1 cellular context compared by ENCODE assay signal in the genomic region with DNA sequence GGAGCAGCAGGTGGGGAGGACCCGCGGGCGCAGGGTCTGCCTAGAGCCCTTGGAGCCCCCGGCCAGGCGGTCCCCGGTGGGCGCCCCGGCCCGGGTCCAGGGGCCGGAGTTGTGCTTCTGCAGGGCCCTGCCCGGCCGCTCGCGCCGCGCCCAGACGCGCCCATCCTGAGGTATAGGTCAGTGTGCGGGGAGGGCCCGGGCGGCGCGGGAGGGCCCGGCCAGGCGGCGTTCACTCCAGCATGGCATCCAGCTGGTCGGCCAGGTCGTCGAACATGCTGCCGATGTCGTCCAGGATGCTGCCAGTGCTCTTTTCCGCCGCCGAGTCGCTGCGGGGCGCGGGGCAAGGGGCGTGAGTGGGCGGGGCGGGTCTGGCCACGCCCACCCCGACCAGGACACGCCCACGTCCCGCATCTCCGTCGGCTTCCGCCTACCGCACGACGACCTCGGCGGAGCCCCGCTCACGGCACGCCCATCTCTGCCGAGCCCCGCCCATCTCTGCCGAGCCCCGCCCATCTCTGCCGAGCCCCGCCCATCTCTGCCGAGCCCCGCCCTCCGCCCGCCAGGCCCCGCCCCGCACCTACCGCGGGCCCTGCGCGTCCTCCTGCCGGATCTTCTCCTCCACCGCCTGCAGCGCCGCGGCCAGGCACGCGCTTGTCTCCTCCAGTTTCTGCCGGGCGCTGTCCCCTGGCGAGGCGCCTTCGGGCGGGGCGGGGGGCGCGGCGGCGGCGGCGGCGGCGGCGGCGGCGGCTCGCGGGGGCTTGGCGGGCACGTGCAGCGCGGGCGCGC.
A peak's percentile ranks its signal among the peaks of the same experiment; 100 is the strongest.
TF ChIP-seq lines count a peak whose summit lies in the region.

No MANE protein-coding gene starts in this region.

TF ChIP-seq in K562, 482 proteins besides CTCF, POLR2A, EP300 and RAD21 (continued from another document and continues in another):
- TF ChIP-seq, protein P1, sequence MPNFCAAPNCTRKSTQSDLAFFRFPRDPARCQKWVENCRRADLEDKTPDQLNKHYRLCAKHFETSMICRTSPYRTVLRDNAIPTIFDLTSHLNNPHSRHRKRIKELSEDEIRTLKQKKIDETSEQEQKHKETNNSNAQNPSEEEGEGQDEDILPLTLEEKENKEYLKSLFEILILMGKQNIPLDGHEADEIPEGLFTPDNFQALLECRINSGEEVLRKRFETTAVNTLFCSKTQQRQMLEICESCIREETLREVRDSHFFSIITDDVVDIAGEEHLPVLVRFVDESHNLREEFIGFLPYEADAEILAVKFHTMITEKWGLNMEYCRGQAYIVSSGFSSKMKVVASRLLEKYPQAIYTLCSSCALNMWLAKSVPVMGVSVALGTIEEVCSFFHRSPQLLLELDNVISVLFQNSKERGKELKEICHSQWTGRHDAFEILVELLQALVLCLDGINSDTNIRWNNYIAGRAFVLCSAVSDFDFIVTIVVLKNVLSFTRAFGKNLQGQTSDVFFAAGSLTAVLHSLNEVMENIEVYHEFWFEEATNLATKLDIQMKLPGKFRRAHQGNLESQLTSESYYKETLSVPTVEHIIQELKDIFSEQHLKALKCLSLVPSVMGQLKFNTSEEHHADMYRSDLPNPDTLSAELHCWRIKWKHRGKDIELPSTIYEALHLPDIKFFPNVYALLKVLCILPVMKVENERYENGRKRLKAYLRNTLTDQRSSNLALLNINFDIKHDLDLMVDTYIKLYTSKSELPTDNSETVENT (CRISPR knock-in tag; IDR thresholded peaks at IDR 0.05): peak; percentile 45; the same call in 1 of the 2 replicates
- no peak for TF ChIP-seq HOXB6 (CRISPR knock-in tag; IDR thresholded peaks at IDR 0.05; ENCODE audit: borderline replicate concordance)
- no peak for TF ChIP-seq SIN3A (IDR thresholded peaks at IDR 0.05; ENCODE audit: borderline replicate concordance in 2 of 2, control insufficient read depth in 1 of 2, low read depth in 2 of 2, low read length in 2 of 2)
- TF ChIP-seq BMI1 (IDR thresholded peaks at IDR 0.05; ENCODE audit: low read length): no peak
- TF ChIP-seq GATAD2B (IDR thresholded peaks at IDR 0.05; ENCODE audit: borderline replicate concordance): no peak
- no peak for TF ChIP-seq ZNF24 (IDR thresholded peaks at IDR 0.05)
- TF ChIP-seq NFE2 (IDR thresholded peaks at IDR 0.05; ENCODE audit: low read depth): no peak
- TF ChIP-seq ERF (CRISPR knock-in tag; IDR thresholded peaks at IDR 0.05): 0 out of 2 replicates have a peak, but pooled peaks have one; percentile 64
- TF ChIP-seq, protein P2, sequence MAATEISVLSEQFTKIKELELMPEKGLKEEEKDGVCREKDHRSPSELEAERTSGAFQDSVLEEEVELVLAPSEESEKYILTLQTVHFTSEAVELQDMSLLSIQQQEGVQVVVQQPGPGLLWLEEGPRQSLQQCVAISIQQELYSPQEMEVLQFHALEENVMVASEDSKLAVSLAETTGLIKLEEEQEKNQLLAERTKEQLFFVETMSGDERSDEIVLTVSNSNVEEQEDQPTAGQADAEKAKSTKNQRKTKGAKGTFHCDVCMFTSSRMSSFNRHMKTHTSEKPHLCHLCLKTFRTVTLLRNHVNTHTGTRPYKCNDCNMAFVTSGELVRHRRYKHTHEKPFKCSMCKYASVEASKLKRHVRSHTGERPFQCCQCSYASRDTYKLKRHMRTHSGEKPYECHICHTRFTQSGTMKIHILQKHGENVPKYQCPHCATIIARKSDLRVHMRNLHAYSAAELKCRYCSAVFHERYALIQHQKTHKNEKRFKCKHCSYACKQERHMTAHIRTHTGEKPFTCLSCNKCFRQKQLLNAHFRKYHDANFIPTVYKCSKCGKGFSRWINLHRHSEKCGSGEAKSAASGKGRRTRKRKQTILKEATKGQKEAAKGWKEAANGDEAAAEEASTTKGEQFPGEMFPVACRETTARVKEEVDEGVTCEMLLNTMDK (IDR thresholded peaks at IDR 0.05; ENCODE audit: borderline replicate concordance, insufficient read depth, low read depth, low read length, poor library complexity, severe bottlenecking): peak; percentile 37
- TF ChIP-seq POLR2AphosphoS2 (IDR thresholded peaks at IDR 0.05; ENCODE audit: low read length): peak; percentile 81; the same call in 1 of the 2 replicates
- no peak for TF ChIP-seq KAT8 (IDR thresholded peaks at IDR 0.05; ENCODE audit: low read depth)
- TF ChIP-seq NCOR1 (IDR thresholded peaks at IDR 0.05): no peak
- no peak for TF ChIP-seq NELFE (IDR thresholded peaks at IDR 0.05; ENCODE audit: insufficient read depth, insufficient read length)
- no peak; the same call in 1 of the 2 replicates for TF ChIP-seq GABPB1 (CRISPR knock-in tag; IDR thresholded peaks at IDR 0.05)
- TF ChIP-seq, protein P3, sequence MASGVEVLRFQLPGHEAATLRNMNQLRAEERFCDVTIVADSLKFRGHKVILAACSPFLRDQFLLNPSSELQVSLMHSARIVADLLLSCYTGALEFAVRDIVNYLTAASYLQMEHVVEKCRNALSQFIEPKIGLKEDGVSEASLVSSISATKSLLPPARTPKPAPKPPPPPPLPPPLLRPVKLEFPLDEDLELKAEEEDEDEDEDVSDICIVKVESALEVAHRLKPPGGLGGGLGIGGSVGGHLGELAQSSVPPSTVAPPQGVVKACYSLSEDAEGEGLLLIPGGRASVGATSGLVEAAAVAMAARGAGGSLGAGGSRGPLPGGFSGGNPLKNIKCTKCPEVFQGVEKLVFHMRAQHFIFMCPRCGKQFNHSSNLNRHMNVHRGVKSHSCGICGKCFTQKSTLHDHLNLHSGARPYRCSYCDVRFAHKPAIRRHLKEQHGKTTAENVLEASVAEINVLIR (CRISPR knock-in tag; IDR thresholded peaks at IDR 0.05): no peak
- peak; percentile 8; the same call in 1 of the 2 replicates for TF ChIP-seq KLF16 (IDR thresholded peaks at IDR 0.05)
- no peak for TF ChIP-seq ZNF175 (CRISPR knock-in tag; IDR thresholded peaks at IDR 0.05; ENCODE audit: low read depth)
- no peak for TF ChIP-seq RAD51 (IDR thresholded peaks at IDR 0.05; ENCODE audit: borderline replicate concordance, low read depth)
- TF ChIP-seq TEAD4 (IDR thresholded peaks at IDR 0.05; ENCODE audit: low read length): 0 out of 2 replicates have a peak, but pooled peaks have one; percentile 5
- TF ChIP-seq TEAD4 (CRISPR knock-in tag; IDR thresholded peaks at IDR 0.05; ENCODE audit: borderline replicate concordance): no peak
- no peak for TF ChIP-seq ELF2 (CRISPR knock-in tag; IDR thresholded peaks at IDR 0.05)
- TF ChIP-seq NBN (IDR thresholded peaks at IDR 0.05; ENCODE audit: low read depth): no peak
- TF ChIP-seq, protein P4, sequence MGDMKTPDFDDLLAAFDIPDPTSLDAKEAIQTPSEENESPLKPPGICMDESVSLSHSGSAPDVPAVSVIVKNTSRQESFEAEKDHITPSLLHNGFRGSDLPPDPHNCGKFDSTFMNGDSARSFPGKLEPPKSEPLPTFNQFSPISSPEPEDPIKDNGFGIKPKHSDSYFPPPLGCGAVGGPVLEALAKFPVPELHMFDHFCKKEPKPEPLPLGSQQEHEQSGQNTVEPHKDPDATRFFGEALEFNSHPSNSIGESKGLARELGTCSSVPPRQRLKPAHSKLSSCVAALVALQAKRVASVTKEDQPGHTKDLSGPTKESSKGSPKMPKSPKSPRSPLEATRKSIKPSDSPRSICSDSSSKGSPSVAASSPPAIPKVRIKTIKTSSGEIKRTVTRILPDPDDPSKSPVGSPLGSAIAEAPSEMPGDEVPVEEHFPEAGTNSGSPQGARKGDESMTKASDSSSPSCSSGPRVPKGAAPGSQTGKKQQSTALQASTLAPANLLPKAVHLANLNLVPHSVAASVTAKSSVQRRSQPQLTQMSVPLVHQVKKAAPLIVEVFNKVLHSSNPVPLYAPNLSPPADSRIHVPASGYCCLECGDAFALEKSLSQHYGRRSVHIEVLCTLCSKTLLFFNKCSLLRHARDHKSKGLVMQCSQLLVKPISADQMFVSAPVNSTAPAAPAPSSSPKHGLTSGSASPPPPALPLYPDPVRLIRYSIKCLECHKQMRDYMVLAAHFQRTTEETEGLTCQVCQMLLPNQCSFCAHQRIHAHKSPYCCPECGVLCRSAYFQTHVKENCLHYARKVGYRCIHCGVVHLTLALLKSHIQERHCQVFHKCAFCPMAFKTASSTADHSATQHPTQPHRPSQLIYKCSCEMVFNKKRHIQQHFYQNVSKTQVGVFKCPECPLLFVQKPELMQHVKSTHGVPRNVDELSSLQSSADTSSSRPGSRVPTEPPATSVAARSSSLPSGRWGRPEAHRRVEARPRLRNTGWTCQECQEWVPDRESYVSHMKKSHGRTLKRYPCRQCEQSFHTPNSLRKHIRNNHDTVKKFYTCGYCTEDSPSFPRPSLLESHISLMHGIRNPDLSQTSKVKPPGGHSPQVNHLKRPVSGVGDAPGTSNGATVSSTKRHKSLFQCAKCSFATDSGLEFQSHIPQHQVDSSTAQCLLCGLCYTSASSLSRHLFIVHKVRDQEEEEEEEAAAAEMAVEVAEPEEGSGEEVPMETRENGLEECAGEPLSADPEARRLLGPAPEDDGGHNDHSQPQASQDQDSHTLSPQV (IDR thresholded peaks at IDR 0.05): 0 out of 2 replicates have a peak, but pooled peaks have one; percentile 24
- no peak for TF ChIP-seq RCOR1 (IDR thresholded peaks at IDR 0.05; ENCODE audit: borderline replicate concordance in 1 of 2, low read depth in 2 of 2, low read length in 2 of 2)
- TF ChIP-seq, protein P5, sequence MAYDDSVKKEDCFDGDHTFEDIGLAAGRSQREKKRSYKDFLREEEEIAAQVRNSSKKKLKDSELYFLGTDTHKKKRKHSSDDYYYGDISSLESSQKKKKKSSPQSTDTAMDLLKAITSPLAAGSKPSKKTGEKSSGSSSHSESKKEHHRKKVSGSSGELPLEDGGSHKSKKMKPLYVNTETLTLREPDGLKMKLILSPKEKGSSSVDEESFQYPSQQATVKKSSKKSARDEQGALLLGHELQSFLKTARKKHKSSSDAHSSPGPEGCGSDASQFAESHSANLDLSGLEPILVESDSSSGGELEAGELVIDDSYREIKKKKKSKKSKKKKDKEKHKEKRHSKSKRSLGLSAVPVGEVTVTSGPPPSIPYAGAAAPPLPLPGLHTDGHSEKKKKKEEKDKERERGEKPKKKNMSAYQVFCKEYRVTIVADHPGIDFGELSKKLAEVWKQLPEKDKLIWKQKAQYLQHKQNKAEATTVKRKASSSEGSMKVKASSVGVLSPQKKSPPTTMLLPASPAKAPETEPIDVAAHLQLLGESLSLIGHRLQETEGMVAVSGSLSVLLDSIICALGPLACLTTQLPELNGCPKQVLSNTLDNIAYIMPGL (CRISPR knock-in tag; IDR thresholded peaks at IDR 0.05): peak; percentile 71; the same call in 1 of the 2 replicates
- TF ChIP-seq MEF2D (tag; conservative IDR thresholded peaks at IDR 0.05; ENCODE audit: low read depth): no peak
- TF ChIP-seq RFX1 (IDR thresholded peaks at IDR 0.05): no peak
- TF ChIP-seq LCOR (CRISPR knock-in tag; IDR thresholded peaks at IDR 0.05): no peak
- TF ChIP-seq MTA3 (IDR thresholded peaks at IDR 0.05; ENCODE audit: borderline replicate concordance): no peak
- no peak for TF ChIP-seq ZNF146 (CRISPR knock-in tag; IDR thresholded peaks at IDR 0.05; ENCODE audit: unreplicated experiment)
- TF ChIP-seq, protein P6, sequence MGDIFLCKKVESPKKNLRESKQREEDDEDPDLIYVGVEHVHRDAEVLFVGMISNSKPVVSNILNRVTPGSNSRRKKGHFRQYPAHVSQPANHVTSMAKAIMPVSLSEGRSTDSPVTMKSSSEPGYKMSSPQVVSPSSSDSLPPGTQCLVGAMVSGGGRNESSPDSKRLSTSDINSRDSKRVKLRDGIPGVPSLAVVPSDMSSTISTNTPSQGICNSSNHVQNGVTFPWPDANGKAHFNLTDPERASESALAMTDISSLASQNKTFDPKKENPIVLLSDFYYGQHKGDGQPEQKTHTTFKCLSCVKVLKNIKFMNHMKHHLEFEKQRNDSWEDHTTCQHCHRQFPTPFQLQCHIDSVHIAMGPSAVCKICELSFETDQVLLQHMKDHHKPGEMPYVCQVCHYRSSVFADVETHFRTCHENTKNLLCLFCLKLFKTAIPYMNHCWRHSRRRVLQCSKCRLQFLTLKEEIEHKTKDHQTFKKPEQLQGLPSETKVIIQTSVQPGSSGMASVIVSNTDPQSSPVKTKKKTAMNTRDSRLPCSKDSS (IDR thresholded peaks at IDR 0.05; ENCODE audit: low read depth, partially characterized antibody): no peak
- TF ChIP-seq CHD2 (IDR thresholded peaks at IDR 0.05; ENCODE audit: low read depth, low read length): no peak
- TF ChIP-seq STAG1 (CRISPR knock-in tag; IDR thresholded peaks at IDR 0.05; ENCODE audit: borderline replicate concordance): no peak
- TF ChIP-seq MECOM (CRISPR knock-in tag; IDR thresholded peaks at IDR 0.05): no peak
- TF ChIP-seq STAT5B (CRISPR knock-in tag; IDR thresholded peaks at IDR 0.05): no peak
- peak; percentile 69 to 74 for TF ChIP-seq NRF1 (conservative IDR thresholded peaks at IDR 0.05 in 1 of 2, IDR thresholded peaks at IDR 0.05 in 1 of 2)
- TF ChIP-seq, protein P7, sequence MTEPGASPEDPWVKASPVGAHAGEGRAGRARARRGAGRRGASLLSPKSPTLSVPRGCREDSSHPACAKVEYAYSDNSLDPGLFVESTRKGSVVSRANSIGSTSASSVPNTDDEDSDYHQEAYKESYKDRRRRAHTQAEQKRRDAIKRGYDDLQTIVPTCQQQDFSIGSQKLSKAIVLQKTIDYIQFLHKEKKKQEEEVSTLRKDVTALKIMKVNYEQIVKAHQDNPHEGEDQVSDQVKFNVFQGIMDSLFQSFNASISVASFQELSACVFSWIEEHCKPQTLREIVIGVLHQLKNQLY (CRISPR knock-in tag; conservative IDR thresholded peaks at IDR 0.05): 0 out of 4 replicates have a peak, but pooled peaks of 1 of the 2 experiments have one; percentile 54
- TF ChIP-seq HNRNPL (IDR thresholded peaks at IDR 0.05; ENCODE audit: low read depth, low read length): peak; percentile 28; the same call in 1 of the 2 replicates
- TF ChIP-seq CREB1 (IDR thresholded peaks at IDR 0.05): peak; percentile 56; the same call in 1 of the 2 replicates
- no peak for TF ChIP-seq CREB1 (CRISPR knock-in tag; IDR thresholded peaks at IDR 0.05)
- TF ChIP-seq ELF4 (CRISPR knock-in tag; IDR thresholded peaks at IDR 0.05): no peak
- peak; percentile 36; the same call in 1 of the 2 replicates for TF ChIP-seq ZBTB7A (IDR thresholded peaks at IDR 0.05; ENCODE audit: borderline replicate concordance, control insufficient read depth, low read depth, low read length)
- TF ChIP-seq, protein P8, sequence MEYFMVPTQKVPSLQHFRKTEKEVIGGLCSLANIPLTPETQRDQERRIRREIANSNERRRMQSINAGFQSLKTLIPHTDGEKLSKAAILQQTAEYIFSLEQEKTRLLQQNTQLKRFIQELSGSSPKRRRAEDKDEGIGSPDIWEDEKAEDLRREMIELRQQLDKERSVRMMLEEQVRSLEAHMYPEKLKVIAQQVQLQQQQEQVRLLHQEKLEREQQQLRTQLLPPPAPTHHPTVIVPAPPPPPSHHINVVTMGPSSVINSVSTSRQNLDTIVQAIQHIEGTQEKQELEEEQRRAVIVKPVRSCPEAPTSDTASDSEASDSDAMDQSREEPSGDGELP (CRISPR knock-in tag; IDR thresholded peaks at IDR 0.05; ENCODE audit: borderline replicate concordance): no peak; the same call in 1 of the 2 replicates
- no peak for TF ChIP-seq ZNF3 (CRISPR knock-in tag; IDR thresholded peaks at IDR 0.05)
- no peak for TF ChIP-seq PCBP1 (IDR thresholded peaks at IDR 0.05; ENCODE audit: low read depth, low read length, poor library complexity, severe bottlenecking)
- no peak for TF ChIP-seq KDM4B (IDR thresholded peaks at IDR 0.05; ENCODE audit: borderline replicate concordance in 2 of 2, low read depth in 1 of 2)
- TF ChIP-seq KDM1A (IDR thresholded peaks at IDR 0.05): no peak
- TF ChIP-seq SMC3 (conservative IDR thresholded peaks at IDR 0.05; ENCODE audit: insufficient read depth, low read depth, low read length): no peak
